In the genomic region with DNA sequence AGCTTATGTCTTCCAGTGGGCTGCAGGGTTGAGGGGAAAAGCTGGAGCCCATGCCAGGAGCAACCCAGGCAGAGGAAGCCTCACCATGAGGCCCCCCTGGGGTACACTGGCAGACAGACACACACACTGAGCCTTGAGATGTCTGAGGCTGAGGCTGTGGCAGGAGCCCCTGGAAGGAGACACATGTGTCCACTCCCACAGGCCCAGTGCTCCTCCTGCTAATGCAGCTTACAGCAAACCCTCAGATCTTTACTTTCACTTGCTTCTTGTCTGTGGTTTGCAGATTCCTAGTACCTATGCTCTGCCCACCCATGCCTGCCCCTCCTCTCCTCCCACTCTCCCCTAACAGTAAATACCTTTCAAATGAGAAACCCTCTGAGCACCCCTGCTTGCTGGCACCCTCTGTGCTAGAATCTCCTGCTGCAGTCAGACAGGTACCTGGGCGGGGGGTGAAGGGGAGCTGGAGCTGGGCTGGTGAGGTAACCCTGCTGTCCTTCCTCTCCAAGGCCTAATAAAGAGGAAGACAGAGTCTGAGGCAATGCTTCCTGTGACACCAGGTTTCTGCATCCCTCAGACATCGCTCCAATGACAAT, we compare ENCODE assay signal across 9 cellular contexts.
A peak's percentile ranks its signal among the peaks of the same experiment; 100 is the strongest.
DNase-seq lines count a peak whose midpoint lies in the region; ATAC-seq, FAIRE-seq and TF ChIP-seq lines count a peak whose summit lies in the region.
"Had no signal": no experiment of that assay in that cellular context is flagged by ENCODE, and none has a peak within 500 bp of the region (broad histone marks: within the 10 kb centered on the region; RNA-seq: fewer than 3 reads in every experiment).

No MANE protein-coding gene starts in this region.

- H3K27ac Mint-ChIP-seq in CD8-positive, alpha-beta memory T cell = peak overlapping the region; percentile 51 to 95 (median 84)
- no peak overlapping the region for H3K27ac Mint-ChIP-seq in activated CD8-positive, alpha-beta memory T cell treated with anti-CD3 and anti-CD28 coated beads, Interleukin-2, amount 10 ng/mL, durations not matched to agents 7 days and 5 days

- H3K4ac ChIP-seq in mesenchymal stem cell (ENCODE audit: low read depth in 1 of 2, low read length in 2 of 2) = no peak overlapping the region

- peak in 4 of 5 donors; percentile 6 to 49 (median 28) for DNase-seq in CD8-positive, alpha-beta memory T cell
- peak; percentile 48 for DNase-seq in activated CD8-positive, alpha-beta memory T cell treated with anti-CD3 and anti-CD28 coated beads, Interleukin-2, amount 10 ng/mL, durations not matched to agents 7 days and 5 days
- DNase-seq in mesenchymal stem cell (no peak), GM19239 (ENCODE audit: insufficient read length, low spot score) (no peak), ascending aorta (ENCODE audit: low spot score in 2 of 2) (no peak), NCI-H446 (lab: John Stamatoyannopoulos, UW) (no peak), GM20000 (ENCODE audit: low spot score) (no peak)

- H3K9me3 Mint-ChIP-seq in CD8-positive, alpha-beta memory T cell = no peaks in the 10 kb centered on the region
- H3K9me3 Mint-ChIP-seq in activated CD8-positive, alpha-beta memory T cell treated with anti-CD3 and anti-CD28 coated beads, Interleukin-2, amount 10 ng/mL, durations not matched to agents 7 days and 5 days (ENCODE audit: low read depth) = no peaks in the 10 kb centered on the region

- peak overlapping the region; percentile 57 for H4K8ac ChIP-seq in mesenchymal stem cell (ENCODE audit: low read length)

- no peak overlapping the region for H2BK12ac ChIP-seq in mesenchymal stem cell (ENCODE audit: low read length in 2 of 2)

- H3K36me3 ChIP-seq in CD8-positive, alpha-beta memory T cell (ENCODE audit: insufficient read depth, low read length) = no peaks in the 10 kb centered on the region
- H3K36me3 ChIP-seq in mesenchymal stem cell (ENCODE audit: control insufficient read depth in 1 of 2, insufficient read depth in 2 of 2, low read depth in 1 of 2, low read length in 2 of 2) = no peaks in the 10 kb centered on the region
- H3K36me3 ChIP-seq in ascending aorta = no peaks in the 10 kb centered on the region

- H3K4me2 ChIP-seq in mesenchymal stem cell (ENCODE audit: low read length, poor library complexity, severe bottlenecking) = no peak overlapping the region

- peaks cover 0 to 2% of the 10 kb centered on the region in 2 donors for H3K27me3 Mint-ChIP-seq in CD8-positive, alpha-beta memory T cell
- H3K27me3 Mint-ChIP-seq in activated CD8-positive, alpha-beta memory T cell treated with anti-CD3 and anti-CD28 coated beads, Interleukin-2, amount 10 ng/mL, durations not matched to agents 7 days and 5 days = peaks cover 5% of the 10 kb centered on the region

- H3K23ac ChIP-seq in mesenchymal stem cell (ENCODE audit: low read length in 2 of 2) = no peak overlapping the region

- no peaks in the 10 kb centered on the region for H3K36me3 Mint-ChIP-seq in CD8-positive, alpha-beta memory T cell
- no peaks in the 10 kb centered on the region for H3K36me3 Mint-ChIP-seq in activated CD8-positive, alpha-beta memory T cell treated with anti-CD3 and anti-CD28 coated beads, Interleukin-2, amount 10 ng/mL, durations not matched to agents 7 days and 5 days

- TF ChIP-seq CTCF in ascending aorta (IDR thresholded peaks at IDR 0.05) (no peak), GM20000 (IDR thresholded peaks at IDR 0.05; ENCODE audit: extremely low read depth, missing control alignments) (no peak)

- H3K18ac ChIP-seq in mesenchymal stem cell (ENCODE audit: low read depth in 1 of 2, low read length in 2 of 2) = no peak overlapping the region

- H3K27me3 ChIP-seq in CD8-positive, alpha-beta memory T cell (ENCODE audit: insufficient read depth, low read length, poor library complexity, severe bottlenecking) = no peaks in the 10 kb centered on the region
- peaks cover 0 to 41% of the 10 kb centered on the region in 2 experiments for H3K27me3 ChIP-seq in mesenchymal stem cell (ENCODE audit: control insufficient read depth in 1 of 2, insufficient read depth in 1 of 2, low read length in 2 of 2)
- no peaks in the 10 kb centered on the region for H3K27me3 ChIP-seq in ascending aorta

- H3K27ac ChIP-seq in CD8-positive, alpha-beta memory T cell (ENCODE audit: low read depth, low read length) = no peak overlapping the region
- H3K27ac ChIP-seq in mesenchymal stem cell (ENCODE audit: low read length, poor library complexity, severe bottlenecking) = no peak overlapping the region
- H3K27ac ChIP-seq in ascending aorta = no peak overlapping the region

- no peak overlapping the region for H2AK5ac ChIP-seq in mesenchymal stem cell (ENCODE audit: low read length, severe bottlenecking)

- no peak overlapping the region for H2AFZ ChIP-seq in mesenchymal stem cell (ENCODE audit: low read depth, low read length)

- H3K4me3 Mint-ChIP-seq in CD8-positive, alpha-beta memory T cell = peak overlapping the region; percentile 7 to 79 (median 71)
- peak overlapping the region; percentile 0 for H3K4me3 Mint-ChIP-seq in activated CD8-positive, alpha-beta memory T cell treated with anti-CD3 and anti-CD28 coated beads, Interleukin-2, amount 10 ng/mL, durations not matched to agents 7 days and 5 days

- H3K79me1 ChIP-seq in mesenchymal stem cell (replicated peaks; ENCODE audit: low read length, poor library complexity, severe bottlenecking) = no peaks in the 10 kb centered on the region

- H3K14ac ChIP-seq in mesenchymal stem cell (ENCODE audit: low read length in 2 of 2) = no peak overlapping the region

- peak overlapping the region; percentile 3 for H3K4me3 ChIP-seq in CD8-positive, alpha-beta memory T cell (ENCODE audit: low read length)
- H3K4me3 ChIP-seq in mesenchymal stem cell (ENCODE audit: insufficient read depth in 1 of 2, low read depth in 1 of 2, low read length in 2 of 2) (no peak overlapping the region), ascending aorta (no peak overlapping the region)

- no peak overlapping the region for H2BK5ac ChIP-seq in mesenchymal stem cell (ENCODE audit: low read depth, low read length, poor library complexity, severe bottlenecking)

- H4K91ac ChIP-seq in mesenchymal stem cell (ENCODE audit: low read length) = no peak overlapping the region

- H2BK120ac ChIP-seq in mesenchymal stem cell (ENCODE audit: low read depth, low read length) = no peak overlapping the region

- POLR2A ChIA-PET in CD8-positive, alpha-beta memory T cell (lab: Charles Lee) = interaction anchor here (0.6 kb wide), 2 partner anchors 33 to 58 kb away, joined by 3 read pairs; no protein-coding TSS in a partner anchor

- ATAC-seq in HG03066 (IDR thresholded peaks at IDR 0.05; ENCODE audit: low read depth, unreplicated experiment) = peak; percentile 64
- peak; percentile 69 for ATAC-seq in activated CD8-positive, alpha-beta memory T cell treated with anti-CD3 and anti-CD28 coated beads, Interleukin-2, amount 10 ng/mL, durations not matched to agents 7 days and 5 days

- no peak overlapping the region for H2BK15ac ChIP-seq in mesenchymal stem cell (ENCODE audit: low read depth, poor library complexity, severe bottlenecking)

- intact Hi-C loops in ascending aorta (cut with DNase I) = no loop called here

- CTCF ChIA-PET in CD8-positive, alpha-beta memory T cell (lab: Charles Lee) = interaction anchor here (1.1 to 1.9 kb wide), 3 partner anchors 11 to 58 kb away, joined by 6 to 7 read pairs (median 7); no protein-coding TSS in a partner anchor
- CTCF ChIA-PET in activated CD8-positive, alpha-beta memory T cell treated with anti-CD3 and anti-CD28 coated beads, Interleukin-2, amount 10 ng/mL, durations not matched to agents 7 days and 5 days (lab: Charles Lee) = interaction anchor here (0.9 to 2.3 kb wide), 4 partner anchors 40 to 95 kb away, joined by 4 to 9 read pairs (median 6); no protein-coding TSS in a partner anchor

- no peak for FAIRE-seq in GM19239 (lab: Jason Lieb, UNC)
- FAIRE-seq: G401.6 had no signal

- no peaks in the 10 kb centered on the region for H3K9me3 ChIP-seq in CD8-positive, alpha-beta memory T cell (ENCODE audit: low read length)
- no peaks in the 10 kb centered on the region for H3K9me3 ChIP-seq in mesenchymal stem cell (ENCODE audit: control insufficient read depth, low read length)
- no peaks in the 10 kb centered on the region for H3K9me3 ChIP-seq in ascending aorta

- H3K4me1 ChIP-seq in CD8-positive, alpha-beta memory T cell (ENCODE audit: insufficient read depth, low read length) = peaks cover 34% of the 10 kb centered on the region
- H3K4me1 ChIP-seq in mesenchymal stem cell (ENCODE audit: control insufficient read depth, insufficient read depth, low read depth, low read length) (peaks cover 18% of the 10 kb centered on the region), ascending aorta (no peaks in the 10 kb centered on the region)

- H3K9ac ChIP-seq in mesenchymal stem cell (ENCODE audit: low read length) = no peak overlapping the region

- H3K4me1 Mint-ChIP-seq in CD8-positive, alpha-beta memory T cell = peaks cover 32 to 39% (median 37%) of the 10 kb centered on the region in 3 donors
- H3K4me1 Mint-ChIP-seq in activated CD8-positive, alpha-beta memory T cell treated with anti-CD3 and anti-CD28 coated beads, Interleukin-2, amount 10 ng/mL, durations not matched to agents 7 days and 5 days = peaks cover 27% of the 10 kb centered on the region

- 66% methylated on average over 2 of the region's 2 CpGs for WGBS in mesenchymal stem cell

Comparison
In these comparisons a context has a peak if more than half of its experiments do, and no peak if none do; other contexts are left out.
1. DNase-seq: peak in CD8-positive, alpha-beta memory T cell (4 of 5) and activated CD8-positive, alpha-beta memory T cell treated with anti-CD3 and anti-CD28 coated beads, Interleukin-2, amount 10 ng/mL, durations not matched to agents 7 days and 5 days (single experiment); none in mesenchymal stem cell (single experiment), GM19239 (single experiment), ascending aorta (0 of 2), NCI-H446 (0 of 2) and GM20000 (single experiment).